ENCODE assay signal across 3 cellular contexts in the genomic region with DNA sequence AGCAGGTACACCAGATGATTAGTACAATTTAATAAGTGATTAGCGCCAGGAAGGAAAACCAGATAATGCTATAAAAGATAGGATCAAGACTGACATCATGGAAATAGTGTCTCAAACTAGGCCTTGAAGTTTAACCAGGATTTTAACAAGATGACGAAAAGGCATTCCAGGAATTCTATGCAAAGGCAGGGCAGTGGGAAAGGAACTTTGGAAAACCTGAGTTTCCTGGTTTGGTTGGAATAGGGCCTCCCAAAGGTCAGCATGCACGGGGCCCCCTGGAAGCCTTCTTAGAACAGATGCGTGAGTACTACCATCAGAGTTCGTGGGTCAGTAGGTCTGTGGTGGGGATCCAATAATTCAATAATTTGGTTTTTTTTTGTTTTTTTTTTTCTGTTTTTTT.
TF ChIP-seq lines count a peak whose summit lies in the region.

No MANE protein-coding gene starts in this region.

TF ChIP-seq in SK-N-SH treated with all-trans-retinoic acid at 6 μM for 48 hours, 23 proteins besides CTCF, POLR2A, EP300 and RAD21 (continued from another document):
- TF ChIP-seq, protein P1, sequence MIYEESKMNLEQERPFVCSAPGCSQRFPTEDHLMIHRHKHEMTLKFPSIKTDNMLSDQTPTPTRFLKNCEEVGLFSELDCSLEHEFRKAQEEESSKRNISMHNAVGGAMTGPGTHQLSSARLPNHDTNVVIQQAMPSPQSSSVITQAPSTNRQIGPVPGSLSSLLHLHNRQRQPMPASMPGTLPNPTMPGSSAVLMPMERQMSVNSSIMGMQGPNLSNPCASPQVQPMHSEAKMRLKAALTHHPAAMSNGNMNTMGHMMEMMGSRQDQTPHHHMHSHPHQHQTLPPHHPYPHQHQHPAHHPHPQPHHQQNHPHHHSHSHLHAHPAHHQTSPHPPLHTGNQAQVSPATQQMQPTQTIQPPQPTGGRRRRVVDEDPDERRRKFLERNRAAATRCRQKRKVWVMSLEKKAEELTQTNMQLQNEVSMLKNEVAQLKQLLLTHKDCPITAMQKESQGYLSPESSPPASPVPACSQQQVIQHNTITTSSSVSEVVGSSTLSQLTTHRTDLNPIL (CRISPR knock-in tag; IDR thresholded peaks at IDR 0.05; ENCODE audit: low read depth), result 0 out of 2 replicates have a peak, but pooled peaks have one; percentile 43

TF ChIP-seq in SK-N-SH, 30 proteins besides CTCF, POLR2A, EP300 and RAD21 (continued from another document):
- TF ChIP-seq MEF2A (IDR thresholded peaks at IDR 0.05; ENCODE audit: borderline replicate concordance, low read depth), result no peak
- TF ChIP-seq ELF1 (IDR thresholded peaks at IDR 0.05), result no peak
- no peak for TF ChIP-seq POLR2AphosphoS5 (IDR thresholded peaks at IDR 0.05; ENCODE audit: low read depth, low read length)
- TF ChIP-seq CHD2 (IDR thresholded peaks at IDR 0.05; ENCODE audit: low read length, partially characterized antibody), result no peak
- no peak for TF ChIP-seq TCF12 (IDR thresholded peaks at IDR 0.05)
- no peak for TF ChIP-seq RCOR1 (IDR thresholded peaks at IDR 0.05; ENCODE audit: low read length)
- TF ChIP-seq IRF3 (IDR thresholded peaks at IDR 0.05; ENCODE audit: low read depth, low read length), result no peak
- TF ChIP-seq EZH2phosphoT487 (IDR thresholded peaks at IDR 0.05; ENCODE audit: borderline replicate concordance, low read depth), result no peak
- TF ChIP-seq FOSL2 (IDR thresholded peaks at IDR 0.05; ENCODE audit: borderline replicate concordance, low read depth), result no peak
- TF ChIP-seq GABPA (IDR thresholded peaks at IDR 0.05; ENCODE audit: low read depth), result no peak
- no peak for TF ChIP-seq NFIC (IDR thresholded peaks at IDR 0.05; ENCODE audit: borderline replicate concordance)
- TF ChIP-seq MXI1 (IDR thresholded peaks at IDR 0.05; ENCODE audit: low read depth, low read length), result no peak
- no peak for TF ChIP-seq FOXM1 (IDR thresholded peaks at IDR 0.05; ENCODE audit: low read depth)
- no peak for TF ChIP-seq YY1 (IDR thresholded peaks at IDR 0.05; ENCODE audit: low read depth)
- TF ChIP-seq TEAD4 (IDR thresholded peaks at IDR 0.05; ENCODE audit: borderline replicate concordance, insufficient read depth), result no peak
- TF ChIP-seq JUND (IDR thresholded peaks at IDR 0.05), result no peak
- TF ChIP-seq, protein P2, sequence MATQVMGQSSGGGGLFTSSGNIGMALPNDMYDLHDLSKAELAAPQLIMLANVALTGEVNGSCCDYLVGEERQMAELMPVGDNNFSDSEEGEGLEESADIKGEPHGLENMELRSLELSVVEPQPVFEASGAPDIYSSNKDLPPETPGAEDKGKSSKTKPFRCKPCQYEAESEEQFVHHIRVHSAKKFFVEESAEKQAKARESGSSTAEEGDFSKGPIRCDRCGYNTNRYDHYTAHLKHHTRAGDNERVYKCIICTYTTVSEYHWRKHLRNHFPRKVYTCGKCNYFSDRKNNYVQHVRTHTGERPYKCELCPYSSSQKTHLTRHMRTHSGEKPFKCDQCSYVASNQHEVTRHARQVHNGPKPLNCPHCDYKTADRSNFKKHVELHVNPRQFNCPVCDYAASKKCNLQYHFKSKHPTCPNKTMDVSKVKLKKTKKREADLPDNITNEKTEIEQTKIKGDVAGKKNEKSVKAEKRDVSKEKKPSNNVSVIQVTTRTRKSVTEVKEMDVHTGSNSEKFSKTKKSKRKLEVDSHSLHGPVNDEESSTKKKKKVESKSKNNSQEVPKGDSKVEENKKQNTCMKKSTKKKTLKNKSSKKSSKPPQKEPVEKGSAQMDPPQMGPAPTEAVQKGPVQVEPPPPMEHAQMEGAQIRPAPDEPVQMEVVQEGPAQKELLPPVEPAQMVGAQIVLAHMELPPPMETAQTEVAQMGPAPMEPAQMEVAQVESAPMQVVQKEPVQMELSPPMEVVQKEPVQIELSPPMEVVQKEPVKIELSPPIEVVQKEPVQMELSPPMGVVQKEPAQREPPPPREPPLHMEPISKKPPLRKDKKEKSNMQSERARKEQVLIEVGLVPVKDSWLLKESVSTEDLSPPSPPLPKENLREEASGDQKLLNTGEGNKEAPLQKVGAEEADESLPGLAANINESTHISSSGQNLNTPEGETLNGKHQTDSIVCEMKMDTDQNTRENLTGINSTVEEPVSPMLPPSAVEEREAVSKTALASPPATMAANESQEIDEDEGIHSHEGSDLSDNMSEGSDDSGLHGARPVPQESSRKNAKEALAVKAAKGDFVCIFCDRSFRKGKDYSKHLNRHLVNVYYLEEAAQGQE (IDR thresholded peaks at IDR 0.05; ENCODE audit: low read depth, low read length), result no peak

TF ChIP-seq in endothelial cell of umbilical vein, 7 proteins besides CTCF, POLR2A, EP300 and RAD21:
- no peak for TF ChIP-seq GATA2 (IDR thresholded peaks at IDR 0.05; ENCODE audit: insufficient read depth, insufficient read length, low read depth, low read length)
- no peak for TF ChIP-seq POLR2AphosphoS5 (IDR thresholded peaks at IDR 0.05; ENCODE audit: insufficient read depth, low read depth, low read length)
- no peak for TF ChIP-seq EZH2 (IDR thresholded peaks at IDR 0.05; ENCODE audit: borderline replicate concordance, low read depth, low read length, severe bottlenecking)
- TF ChIP-seq MYC (IDR thresholded peaks at IDR 0.05; ENCODE audit: low read depth, low read length), result no peak
- no peak for TF ChIP-seq JUN (IDR thresholded peaks at IDR 0.05; ENCODE audit: borderline replicate concordance, insufficient read depth, insufficient read length, low read depth)
- no peak for TF ChIP-seq MAX (IDR thresholded peaks at IDR 0.05; ENCODE audit: insufficient read depth, insufficient read length)
- TF ChIP-seq FOS (IDR thresholded peaks at IDR 0.05; ENCODE audit: borderline replicate concordance, insufficient read depth, low read length), result no peak
